ENCODE assay signal across 1 cellular context in the genomic region with DNA sequence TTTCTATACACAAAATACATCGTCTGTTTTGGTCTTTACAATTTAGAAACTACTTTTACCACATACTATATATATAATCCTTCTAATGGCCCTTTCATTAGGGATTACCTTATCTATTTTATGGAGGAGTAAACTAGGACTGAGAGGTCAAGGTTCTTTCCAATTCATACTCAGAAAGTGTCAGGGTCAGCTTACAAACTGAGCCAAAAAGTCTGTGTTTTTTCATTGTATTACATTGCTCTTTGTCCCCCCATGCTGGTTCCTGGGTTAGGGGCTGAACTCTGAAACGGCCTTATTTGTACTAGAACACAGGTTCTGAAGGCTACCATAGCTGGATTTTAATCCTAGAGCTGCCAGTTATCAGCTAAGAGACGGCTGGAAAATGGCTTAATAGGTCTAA.
TF ChIP-seq lines count a peak whose summit lies in the region.

No MANE protein-coding gene starts in this region.

TF ChIP-seq in HepG2, 621 proteins besides CTCF, POLR2A, EP300 and RAD21:
- TF ChIP-seq NR2F6 (IDR thresholded peaks at IDR 0.05), result peak; percentile 74
- no peak for TF ChIP-seq NR2F6 (CRISPR knock-in tag; IDR thresholded peaks at IDR 0.05)
- TF ChIP-seq, protein P1, sequence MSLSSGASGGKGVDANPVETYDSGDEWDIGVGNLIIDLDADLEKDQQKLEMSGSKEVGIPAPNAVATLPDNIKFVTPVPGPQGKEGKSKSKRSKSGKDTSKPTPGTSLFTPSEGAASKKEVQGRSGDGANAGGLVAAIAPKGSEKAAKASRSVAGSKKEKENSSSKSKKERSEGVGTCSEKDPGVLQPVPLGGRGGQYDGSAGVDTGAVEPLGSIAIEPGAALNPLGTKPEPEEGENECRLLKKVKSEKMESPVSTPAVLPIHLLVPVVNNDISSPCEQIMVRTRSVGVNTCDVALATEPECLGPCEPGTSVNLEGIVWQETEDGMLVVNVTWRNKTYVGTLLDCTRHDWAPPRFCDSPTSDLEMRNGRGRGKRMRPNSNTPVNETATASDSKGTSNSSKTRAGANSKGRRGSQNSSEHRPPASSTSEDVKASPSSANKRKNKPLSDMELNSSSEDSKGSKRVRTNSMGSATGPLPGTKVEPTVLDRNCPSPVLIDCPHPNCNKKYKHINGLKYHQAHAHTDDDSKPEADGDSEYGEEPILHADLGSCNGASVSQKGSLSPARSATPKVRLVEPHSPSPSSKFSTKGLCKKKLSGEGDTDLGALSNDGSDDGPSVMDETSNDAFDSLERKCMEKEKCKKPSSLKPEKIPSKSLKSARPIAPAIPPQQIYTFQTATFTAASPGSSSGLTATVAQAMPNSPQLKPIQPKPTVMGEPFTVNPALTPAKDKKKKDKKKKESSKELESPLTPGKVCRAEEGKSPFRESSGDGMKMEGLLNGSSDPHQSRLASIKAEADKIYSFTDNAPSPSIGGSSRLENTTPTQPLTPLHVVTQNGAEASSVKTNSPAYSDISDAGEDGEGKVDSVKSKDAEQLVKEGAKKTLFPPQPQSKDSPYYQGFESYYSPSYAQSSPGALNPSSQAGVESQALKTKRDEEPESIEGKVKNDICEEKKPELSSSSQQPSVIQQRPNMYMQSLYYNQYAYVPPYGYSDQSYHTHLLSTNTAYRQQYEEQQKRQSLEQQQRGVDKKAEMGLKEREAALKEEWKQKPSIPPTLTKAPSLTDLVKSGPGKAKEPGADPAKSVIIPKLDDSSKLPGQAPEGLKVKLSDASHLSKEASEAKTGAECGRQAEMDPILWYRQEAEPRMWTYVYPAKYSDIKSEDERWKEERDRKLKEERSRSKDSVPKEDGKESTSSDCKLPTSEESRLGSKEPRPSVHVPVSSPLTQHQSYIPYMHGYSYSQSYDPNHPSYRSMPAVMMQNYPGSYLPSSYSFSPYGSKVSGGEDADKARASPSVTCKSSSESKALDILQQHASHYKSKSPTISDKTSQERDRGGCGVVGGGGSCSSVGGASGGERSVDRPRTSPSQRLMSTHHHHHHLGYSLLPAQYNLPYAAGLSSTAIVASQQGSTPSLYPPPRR (CRISPR knock-in tag; IDR thresholded peaks at IDR 0.05; ENCODE audit: borderline replicate concordance), result 0 out of 2 replicates have a peak, but pooled peaks have one; percentile 15
- peak; percentile 26; the same call in 1 of the 2 replicates for TF ChIP-seq HNF4A (CRISPR knock-in tag; IDR thresholded peaks at IDR 0.05)
- TF ChIP-seq, protein P2, sequence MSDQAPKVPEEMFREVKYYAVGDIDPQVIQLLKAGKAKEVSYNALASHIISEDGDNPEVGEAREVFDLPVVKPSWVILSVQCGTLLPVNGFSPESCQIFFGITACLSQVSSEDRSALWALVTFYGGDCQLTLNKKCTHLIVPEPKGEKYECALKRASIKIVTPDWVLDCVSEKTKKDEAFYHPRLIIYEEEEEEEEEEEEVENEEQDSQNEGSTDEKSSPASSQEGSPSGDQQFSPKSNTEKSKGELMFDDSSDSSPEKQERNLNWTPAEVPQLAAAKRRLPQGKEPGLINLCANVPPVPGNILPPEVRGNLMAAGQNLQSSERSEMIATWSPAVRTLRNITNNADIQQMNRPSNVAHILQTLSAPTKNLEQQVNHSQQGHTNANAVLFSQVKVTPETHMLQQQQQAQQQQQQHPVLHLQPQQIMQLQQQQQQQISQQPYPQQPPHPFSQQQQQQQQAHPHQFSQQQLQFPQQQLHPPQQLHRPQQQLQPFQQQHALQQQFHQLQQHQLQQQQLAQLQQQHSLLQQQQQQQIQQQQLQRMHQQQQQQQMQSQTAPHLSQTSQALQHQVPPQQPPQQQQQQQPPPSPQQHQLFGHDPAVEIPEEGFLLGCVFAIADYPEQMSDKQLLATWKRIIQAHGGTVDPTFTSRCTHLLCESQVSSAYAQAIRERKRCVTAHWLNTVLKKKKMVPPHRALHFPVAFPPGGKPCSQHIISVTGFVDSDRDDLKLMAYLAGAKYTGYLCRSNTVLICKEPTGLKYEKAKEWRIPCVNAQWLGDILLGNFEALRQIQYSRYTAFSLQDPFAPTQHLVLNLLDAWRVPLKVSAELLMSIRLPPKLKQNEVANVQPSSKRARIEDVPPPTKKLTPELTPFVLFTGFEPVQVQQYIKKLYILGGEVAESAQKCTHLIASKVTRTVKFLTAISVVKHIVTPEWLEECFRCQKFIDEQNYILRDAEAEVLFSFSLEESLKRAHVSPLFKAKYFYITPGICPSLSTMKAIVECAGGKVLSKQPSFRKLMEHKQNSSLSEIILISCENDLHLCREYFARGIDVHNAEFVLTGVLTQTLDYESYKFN (CRISPR knock-in tag; conservative IDR thresholded peaks at IDR 0.05), result peak; percentile 43; the same call in 1 of the 2 replicates
- peak; percentile 42; the same call in 1 of the 2 replicates for TF ChIP-seq HNF4G (IDR thresholded peaks at IDR 0.05; ENCODE audit: borderline replicate concordance, low read depth, low read length)
- TF ChIP-seq HNF4G (CRISPR knock-in tag; IDR thresholded peaks at IDR 0.05; ENCODE audit: borderline replicate concordance, low read depth), result no peak
- no peak for TF ChIP-seq SOX6 (IDR thresholded peaks at IDR 0.05)
- TF ChIP-seq SOX6 (CRISPR knock-in tag; IDR thresholded peaks at IDR 0.05), result peak; percentile 54
- TF ChIP-seq, protein P3, sequence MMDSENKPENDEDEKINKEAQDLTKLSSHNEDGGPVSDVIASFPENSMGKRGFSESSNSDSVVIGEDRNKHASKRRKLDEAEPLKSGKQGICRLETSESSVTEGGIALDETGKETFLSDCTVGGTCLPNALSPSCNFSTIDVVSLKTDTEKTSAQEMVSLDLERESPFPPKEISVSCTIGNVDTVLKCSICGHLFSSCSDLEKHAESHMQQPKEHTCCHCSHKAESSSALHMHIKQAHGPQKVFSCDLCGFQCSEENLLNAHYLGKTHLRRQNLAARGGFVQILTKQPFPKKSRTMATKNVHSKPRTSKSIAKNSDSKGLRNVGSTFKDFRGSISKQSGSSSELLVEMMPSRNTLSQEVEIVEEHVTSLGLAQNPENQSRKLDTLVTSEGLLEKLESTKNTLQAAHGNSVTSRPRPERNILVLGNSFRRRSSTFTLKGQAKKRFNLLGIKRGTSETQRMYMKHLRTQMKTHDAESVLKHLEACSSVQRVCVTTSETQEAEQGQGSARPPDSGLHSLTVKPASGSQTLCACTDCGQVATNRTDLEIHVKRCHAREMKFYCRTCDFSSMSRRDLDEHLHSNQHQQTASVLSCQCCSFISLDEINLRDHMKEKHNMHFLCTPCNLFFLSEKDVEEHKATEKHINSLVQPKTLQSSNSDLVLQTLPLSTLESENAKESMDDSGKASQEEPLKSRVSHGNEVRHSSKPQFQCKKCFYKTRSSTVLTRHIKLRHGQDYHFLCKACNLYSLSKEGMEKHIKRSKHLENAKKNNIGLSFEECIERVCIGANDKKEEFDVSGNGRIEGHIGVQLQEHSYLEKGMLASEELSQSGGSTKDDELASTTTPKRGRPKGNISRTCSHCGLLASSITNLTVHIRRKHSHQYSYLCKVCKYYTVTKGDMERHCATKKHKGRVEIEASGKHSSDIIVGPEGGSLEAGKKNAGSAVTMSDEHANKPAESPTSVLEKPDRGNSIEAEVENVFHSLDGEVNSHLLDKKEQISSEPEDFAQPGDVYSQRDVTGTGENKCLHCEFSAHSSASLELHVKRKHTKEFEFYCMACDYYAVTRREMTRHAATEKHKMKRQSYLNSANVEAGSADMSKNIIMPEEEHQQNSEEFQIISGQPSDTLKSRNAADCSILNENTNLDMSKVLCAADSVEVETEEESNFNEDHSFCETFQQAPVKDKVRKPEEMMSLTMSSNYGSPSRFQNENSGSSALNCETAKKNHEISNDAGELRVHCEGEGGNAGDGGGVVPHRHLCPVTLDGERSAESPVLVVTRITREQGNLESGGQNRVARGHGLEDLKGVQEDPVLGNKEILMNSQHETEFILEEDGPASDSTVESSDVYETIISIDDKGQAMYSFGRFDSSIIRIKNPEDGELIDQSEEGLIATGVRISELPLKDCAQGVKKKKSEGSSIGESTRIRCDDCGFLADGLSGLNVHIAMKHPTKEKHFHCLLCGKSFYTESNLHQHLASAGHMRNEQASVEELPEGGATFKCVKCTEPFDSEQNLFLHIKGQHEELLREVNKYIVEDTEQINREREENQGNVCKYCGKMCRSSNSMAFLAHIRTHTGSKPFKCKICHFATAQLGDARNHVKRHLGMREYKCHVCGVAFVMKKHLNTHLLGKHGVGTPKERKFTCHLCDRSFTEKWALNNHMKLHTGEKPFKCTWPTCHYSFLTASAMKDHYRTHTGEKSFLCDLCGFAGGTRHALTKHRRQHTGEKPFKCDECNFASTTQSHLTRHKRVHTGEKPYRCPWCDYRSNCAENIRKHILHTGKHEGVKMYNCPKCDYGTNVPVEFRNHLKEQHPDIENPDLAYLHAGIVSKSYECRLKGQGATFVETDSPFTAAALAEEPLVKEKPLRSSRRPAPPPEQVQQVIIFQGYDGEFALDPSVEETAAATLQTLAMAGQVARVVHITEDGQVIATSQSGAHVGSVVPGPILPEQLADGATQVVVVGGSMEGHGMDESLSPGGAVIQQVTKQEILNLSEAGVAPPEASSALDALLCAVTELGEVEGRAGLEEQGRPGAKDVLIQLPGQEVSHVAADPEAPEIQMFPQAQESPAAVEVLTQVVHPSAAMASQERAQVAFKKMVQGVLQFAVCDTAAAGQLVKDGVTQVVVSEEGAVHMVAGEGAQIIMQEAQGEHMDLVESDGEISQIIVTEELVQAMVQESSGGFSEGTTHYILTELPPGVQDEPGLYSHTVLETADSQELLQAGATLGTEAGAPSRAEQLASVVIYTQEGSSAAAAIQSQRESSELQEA (CRISPR knock-in tag; IDR thresholded peaks at IDR 0.05; ENCODE audit: not compliant biosample characterization), result no peak
- no peak for TF ChIP-seq HMG20A (CRISPR knock-in tag; IDR thresholded peaks at IDR 0.05; ENCODE audit: borderline replicate concordance)
- peak; percentile 90 for TF ChIP-seq NR2F2 (IDR thresholded peaks at IDR 0.05; ENCODE audit: borderline replicate concordance, low read depth)
